In genomic region chr20:58571942-58572666, GRCh38 we compare ENCODE assay signal across 24 cellular contexts. TPM values are rescaled to one million over a fixed set of nuclear protein-coding genes. Genes with fewer than 3 reads are reported as not detected.
A peak's percentile ranks its signal among the peaks of the same experiment; 100 is the strongest.
DNase-seq lines count a peak whose midpoint lies in the region; ATAC-seq, FAIRE-seq and TF ChIP-seq lines count a peak whose summit lies in the region.
"Had no signal": no experiment of that assay in that cellular context is flagged by ENCODE, and none has a peak within 500 bp of the region (broad histone marks: within the 10 kb centered on the region; RNA-seq: fewer than 3 reads in every experiment).

No MANE protein-coding gene starts in this region.

- no peak overlapping the region for H3K9ac ChIP-seq in muscle layer of colon (ENCODE audit: low read length)

- BruUV-seq in MCF 10A (replicated peaks; lab: Mats Ljungman, UMichigan), result no TSS peak

- ATAC-seq in aorta (ENCODE audit: low FRiP score), result no peak
- ATAC-seq in stimulated activated naive CD8-positive, alpha-beta T cell treated with anti-CD3 and anti-CD28 coated beads, Interleukin-15, amount 100 ng/mL, for 72 hours, result no peak
- ATAC-seq: esophagus mucosa; natural killer cell treated with Interleukin-12 subunit alpha and Interleukin-12 subunit beta and Interleukin-15 and Interleukin-18, amount 100 ng/mL, for 72 hours; right lobe of liver had no signal

- no peak overlapping the region for H3K27ac Mint-ChIP-seq in MCF 10A (ENCODE audit: low read depth, unreplicated experiment)
- H3K27ac Mint-ChIP-seq in stimulated activated naive CD8-positive, alpha-beta T cell treated with anti-CD3 and anti-CD28 coated beads, Interleukin-15, amount 100 ng/mL, for 72 hours, result no peak overlapping the region
- H3K27ac Mint-ChIP-seq: activated CD4-positive, alpha-beta memory T cell treated with anti-CD3 and anti-CD28 coated beads for 36 hours; dendritic cell treated with granulocyte-macrophage colony-stimulating factor and Interleukin-4, amounts not matched to agents 40 ng/mL and 50 ng/mL, for 4 days; natural killer cell treated with Interleukin-12 subunit alpha and Interleukin-12 subunit beta and Interleukin-15 and Interleukin-18, amount 100 ng/mL, for 72 hours had no signal

- no peak overlapping the region for H3K4me3 Mint-ChIP-seq in MCF 10A (ENCODE audit: unreplicated experiment)
- H3K4me3 Mint-ChIP-seq in stimulated activated naive CD8-positive, alpha-beta T cell treated with anti-CD3 and anti-CD28 coated beads, Interleukin-15, amount 100 ng/mL, for 72 hours, result no peak overlapping the region
- H3K4me3 Mint-ChIP-seq: activated CD4-positive, alpha-beta memory T cell treated with anti-CD3 and anti-CD28 coated beads for 36 hours; dendritic cell treated with granulocyte-macrophage colony-stimulating factor and Interleukin-4, amounts not matched to agents 40 ng/mL and 50 ng/mL, for 4 days; natural killer cell treated with Interleukin-12 subunit alpha and Interleukin-12 subunit beta and Interleukin-15 and Interleukin-18, amount 100 ng/mL, for 72 hours had no signal

- H3K4me3 ChIP-seq in coronary artery (no peak overlapping the region), muscle layer of colon (ENCODE audit: low read depth in 1 of 2, low read length in 2 of 2) (no peak overlapping the region), aorta (ENCODE audit: low read length in 2 of 2) (no peak overlapping the region)
- H3K4me3 ChIP-seq: right lobe of liver, upper lobe of left lung had no signal

- peak; percentile 98 for FAIRE-seq in HTR-8/SVneo (lab: Jason Lieb, UNC)

- H3K4me1 ChIP-seq in muscle layer of colon (ENCODE audit: insufficient read depth, low read length), result peaks cover 46% of the 10 kb centered on the region
- no peaks in the 10 kb centered on the region for H3K4me1 ChIP-seq in aorta (ENCODE audit: control insufficient read depth in 1 of 2, insufficient read depth in 2 of 2, low read length in 2 of 2)
- H3K4me1 ChIP-seq: right lobe of liver had no signal

- no peaks in the 10 kb centered on the region for H3K9me3 ChIP-seq in muscle layer of colon (ENCODE audit: low read length)
- H3K9me3 ChIP-seq in aorta (ENCODE audit: control insufficient read depth, low read length), result no peaks in the 10 kb centered on the region
- H3K9me3 ChIP-seq: right lobe of liver, upper lobe of left lung had no signal

- intact Hi-C loops in aorta (cut with DNase I), result loop anchor here in 1 of 2 donors (2.0 to 5.0 kb wide), 3 partner anchors 41 to 79 kb away; partner anchors contain the start of gene STX16
- intact Hi-C loops in MCF 10A (cut with micrococcal nuclease), result no loop called here

- no peak for TF ChIP-seq CTCF in coronary artery (IDR thresholded peaks at IDR 0.05)
- TF ChIP-seq CTCF in MCF 10A (IDR thresholded peaks at IDR 0.05; ENCODE audit: unreplicated experiment), result no peak

- no peaks in the 10 kb centered on the region for H3K27me3 ChIP-seq in muscle layer of colon (ENCODE audit: control insufficient read depth in 1 of 2, insufficient read depth in 2 of 2, low read length in 2 of 2)
- no peaks in the 10 kb centered on the region for H3K27me3 ChIP-seq in aorta (ENCODE audit: control insufficient read depth in 1 of 2, insufficient read depth in 2 of 2, low read length in 1 of 2)
- H3K27me3 ChIP-seq: right lobe of liver, upper lobe of left lung had no signal

- no peaks in the 10 kb centered on the region for H3K4me1 Mint-ChIP-seq in MCF 10A (ENCODE audit: insufficient read depth, unreplicated experiment)
- no peaks in the 10 kb centered on the region for H3K4me1 Mint-ChIP-seq in stimulated activated naive CD8-positive, alpha-beta T cell treated with anti-CD3 and anti-CD28 coated beads, Interleukin-15, amount 100 ng/mL, for 72 hours

- H3K27me3 Mint-ChIP-seq in MCF 10A (ENCODE audit: insufficient read depth, unreplicated experiment), result peaks cover 20% of the 10 kb centered on the region
- H3K27me3 Mint-ChIP-seq in stimulated activated naive CD8-positive, alpha-beta T cell treated with anti-CD3 and anti-CD28 coated beads, Interleukin-15, amount 100 ng/mL, for 72 hours, result peaks cover 14% of the 10 kb centered on the region

- H3K36me3 ChIP-seq in muscle layer of colon (ENCODE audit: insufficient read depth, low read length), result no peaks in the 10 kb centered on the region
- no peaks in the 10 kb centered on the region for H3K36me3 ChIP-seq in aorta (ENCODE audit: control insufficient read depth in 1 of 2, insufficient read depth in 2 of 2, low read length in 1 of 2)
- H3K36me3 ChIP-seq: right lobe of liver, upper lobe of left lung had no signal

- POLR2A ChIA-PET in MCF 10A (lab: Yijun Ruan, JAX), result no interaction called here

- DNase-seq in HTR-8/SVneo (ENCODE audit: insufficient read length, low spot score) (peak; percentile 99), coronary artery (ENCODE audit: low spot score) (no peak), aorta (peak in 1 of 2 donors; percentile 63), MCF 10A (ENCODE audit: unreplicated experiment) (no peak), middle frontal gyrus (ENCODE audit: extremely low spot score, low spot score) (no peak)
- no peak for DNase-seq in stimulated activated naive CD8-positive, alpha-beta T cell treated with anti-CD3 and anti-CD28 coated beads, Interleukin-15, amount 100 ng/mL, for 72 hours
- DNase-seq: activated CD4-positive, alpha-beta memory T cell treated with anti-CD3 and anti-CD28 coated beads for 36 hours; amniotic stem cell; DMS79 treated with DMSO at 0.1 percent for 48 hours; H7; hippocampal formation; KG1; NCI-H1417 treated with DMSO at 0.1 percent for 48 hours; NCI-H446 treated with DMSO at 0.1 percent for 48 hours; right lobe of liver; stimulated activated CD4-positive, alpha-beta T cell treated with anti-CD3 and anti-CD28 coated beads, Interleukin-4, amount 100 ng/mL, for 24 hours; upper lobe of left lung had no signal

- H3K27ac ChIP-seq in coronary artery (peak overlapping the region; percentile 32 to 65), muscle layer of colon (ENCODE audit: low read depth, low read length) (peak overlapping the region; percentile 81), aorta (ENCODE audit: low read depth in 1 of 2, low read length in 2 of 2) (peak overlapping the region; percentile 40 to 72)
- H3K27ac ChIP-seq: C4-2B, right lobe of liver, upper lobe of left lung had no signal

- CTCF ChIA-PET in MCF 10A (lab: Yijun Ruan, JAX), result interaction anchor here (0.6 kb wide), 1 partner anchor 226 kb away, joined by 3 read pairs; no protein-coding TSS in a partner anchor

- H3K9me3 Mint-ChIP-seq in MCF 10A (ENCODE audit: unreplicated experiment), result no peaks in the 10 kb centered on the region
- no peaks in the 10 kb centered on the region for H3K9me3 Mint-ChIP-seq in stimulated activated naive CD8-positive, alpha-beta T cell treated with anti-CD3 and anti-CD28 coated beads, Interleukin-15, amount 100 ng/mL, for 72 hours
- H3K9me3 Mint-ChIP-seq: activated CD4-positive, alpha-beta memory T cell treated with anti-CD3 and anti-CD28 coated beads for 36 hours; dendritic cell treated with granulocyte-macrophage colony-stimulating factor and Interleukin-4, amounts not matched to agents 40 ng/mL and 50 ng/mL, for 4 days; natural killer cell treated with Interleukin-12 subunit alpha and Interleukin-12 subunit beta and Interleukin-15 and Interleukin-18, amount 100 ng/mL, for 72 hours had no signal

- H3K36me3 Mint-ChIP-seq in MCF 10A (ENCODE audit: insufficient read depth, unreplicated experiment), result no peaks in the 10 kb centered on the region
- H3K36me3 Mint-ChIP-seq: activated CD4-positive, alpha-beta memory T cell treated with anti-CD3 and anti-CD28 coated beads for 36 hours; natural killer cell treated with Interleukin-12 subunit alpha and Interleukin-12 subunit beta and Interleukin-15 and Interleukin-18, amount 100 ng/mL, for 72 hours had no signal

- 8 to 11% methylated on average over 19 of the region's 19 CpGs for WGBS in aorta, 2 donors

RNA-seq across cellular contexts. Expression of gene APCDD1L, which starts 56.9 kb away (rescaled TPM):
- total RNA-seq in aorta, result 10 to 100 TPM in 1 of 2 donors, 1 to 10 TPM in 1; 1.7 to 14.6 TPM
- 1 to 10 TPM; 1.3 to 2.4 TPM for polyA plus RNA-seq in aorta
- total RNA-seq in MCF 10A (2022), result 0.12 and 0.86 TPM in 2 replicates
- total RNA-seq: activated CD4-positive, alpha-beta memory T cell treated with anti-CD3 and anti-CD28 coated beads for 36 hours; liver; natural killer cell treated with Interleukin-12 subunit alpha and Interleukin-12 subunit beta and Interleukin-15 and Interleukin-18, amount 100 ng/mL, for 72 hours; OCI-LY7 had no signal
